In the genomic region with DNA sequence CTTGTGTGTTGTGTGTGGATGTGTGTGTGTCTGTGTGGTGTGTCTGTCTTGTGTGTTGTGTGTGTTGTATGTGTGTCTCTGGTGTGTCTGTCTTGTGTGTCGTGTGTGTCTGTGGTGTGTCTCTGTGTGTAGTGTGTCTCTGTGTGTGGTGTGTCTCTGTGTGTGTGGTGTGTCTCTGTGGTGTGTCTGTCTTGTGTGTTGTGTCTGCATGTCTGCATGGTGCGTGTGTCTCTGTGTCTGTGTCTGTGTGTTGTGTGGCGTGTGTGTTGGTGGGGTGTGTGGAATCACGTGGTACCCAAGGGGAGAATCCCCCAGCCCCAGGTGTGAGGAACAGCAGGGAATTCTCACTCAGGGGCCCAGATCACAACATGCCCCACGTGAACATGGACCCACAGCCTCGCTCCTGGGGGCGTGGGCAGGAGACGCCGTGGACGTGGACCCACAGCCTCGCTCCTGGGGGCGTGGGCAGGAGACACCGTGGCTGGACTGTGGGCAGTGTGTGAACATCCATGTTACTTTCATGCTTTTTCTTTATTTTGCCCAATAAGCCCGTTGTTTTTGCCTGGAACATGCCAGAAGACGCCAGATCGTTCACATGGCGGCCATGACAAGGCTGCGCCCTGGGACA, we compare ENCODE assay signal across 17 cellular contexts.
DNase-seq lines count a peak whose midpoint lies in the region; ATAC-seq, FAIRE-seq and TF ChIP-seq lines count a peak whose summit lies in the region.
"Had no signal": no experiment of that assay in that cellular context is flagged by ENCODE, and none has a peak within 500 bp of the region (broad histone marks: within the 10 kb centered on the region; RNA-seq: fewer than 3 reads in every experiment).

No MANE protein-coding gene starts in this region.

- no peak for DNase-seq in activated naive CD4-positive, alpha-beta T cell treated with anti-CD3 and anti-CD28 coated beads, Interleukin-2, amount 10 ng/mL, durations not matched to agents 7 days and 5 days
- DNase-seq in activated naive CD4-positive, alpha-beta T cell treated with Interleukin-2 at 50 U/mL for 16 hours: no peak
- DNase-seq in IMR-90 (no peak), H1 (ENCODE audit: low read depth in 1 of 2, low spot score in 2 of 2) (no peak), neuronal stem cell (ENCODE audit: low spot score) (no peak), foreskin fibroblast (no peak), midbrain (lab: John Stamatoyannopoulos, UW) (no peak)
- no peak for DNase-seq in activated CD4-positive, alpha-beta memory T cell treated with anti-CD3 and anti-CD28 coated beads for 36 hours
- DNase-seq: activated CD4-positive, alpha-beta memory T cell treated with anti-CD3 and anti-CD28 coated beads, Interleukin-2, amount 10 ng/mL, durations not matched to agents 7 days and 5 days; activated T-cell treated with anti-CD3 and anti-CD28 coated beads, Interleukin-2, amount 50 U/mL, for 24 hours; foreskin melanocyte; NCI-H187 had no signal

- peaks cover 10% of the 10 kb centered on the region for H3K23me2 ChIP-seq in H1 (ENCODE audit: low read depth, low read length)

- peak overlapping the region; percentile 48 for H2BK120ac ChIP-seq in IMR-90 (ENCODE audit: low read depth, low read length)
- no peak overlapping the region for H2BK120ac ChIP-seq in H1 (replicated peaks; ENCODE audit: low read depth, low read length)
- H2BK120ac ChIP-seq in neuronal stem cell (ENCODE audit: low read depth, low read length): peak overlapping the region; percentile 88

- peak overlapping the region; percentile 85 for H3K14ac ChIP-seq in IMR-90 (replicated peaks; ENCODE audit: low read depth, low read length)
- no peak overlapping the region for H3K14ac ChIP-seq in H1 (ENCODE audit: insufficient read length)
- peak overlapping the region; percentile 63 for H3K14ac ChIP-seq in neuronal stem cell (ENCODE audit: low read length)

- no TSS peak for BruUV-seq in IMR-90 (replicated peaks; lab: Mats Ljungman, UMichigan)

- H3K4me1 ChIP-seq in IMR-90 (ENCODE audit: control insufficient read depth, insufficient read depth, low read length) (peaks cover 31% of the 10 kb centered on the region), H1 (replicated peaks in 1 of 4; ENCODE audit: control insufficient read depth in 3 of 4, insufficient read depth in 4 of 4, low read length in 3 of 4) (no peaks in the 10 kb centered on the region; a peak in 1 of 7 replicates), neuronal stem cell (ENCODE audit: control insufficient read depth in 2 of 2, insufficient read depth in 1 of 2, low read depth in 1 of 2, low read length in 2 of 2) (peaks cover 10 to 23% of the 10 kb centered on the region in 2 donors)

- peak overlapping the region; percentile 63; the same call in 1 of the 2 replicates for H2BK20ac ChIP-seq in IMR-90 (ENCODE audit: low read depth, low read length)
- H2BK20ac ChIP-seq in H1 (ENCODE audit: low read length): no peak overlapping the region

- H3K27ac Mint-ChIP-seq in activated naive CD4-positive, alpha-beta T cell treated with anti-CD3 and anti-CD28 coated beads, Interleukin-2, amount 10 ng/mL, durations not matched to agents 7 days and 5 days: peak overlapping the region; percentile 4
- H3K27ac Mint-ChIP-seq in activated CD4-positive, alpha-beta memory T cell treated with anti-CD3 and anti-CD28 coated beads for 36 hours: no peak overlapping the region
- H3K27ac Mint-ChIP-seq: activated CD4-positive, alpha-beta memory T cell treated with anti-CD3 and anti-CD28 coated beads, Interleukin-2, amount 10 ng/mL, durations not matched to agents 7 days and 5 days; activated T-cell treated with anti-CD3 and anti-CD28 coated beads, Interleukin-2, amount 50 U/mL, for 24 hours had no signal

- H4K5ac ChIP-seq in IMR-90 (ENCODE audit: low read depth, low read length): peak overlapping the region; percentile 21; the same call in 1 of the 2 replicates
- no peak overlapping the region for H4K5ac ChIP-seq in H1 (ENCODE audit: insufficient read length, low read depth, low read length)

- H3K27me3 Mint-ChIP-seq in activated naive CD4-positive, alpha-beta T cell treated with anti-CD3 and anti-CD28 coated beads, Interleukin-2, amount 10 ng/mL, durations not matched to agents 7 days and 5 days: no peaks in the 10 kb centered on the region
- no peaks in the 10 kb centered on the region for H3K27me3 Mint-ChIP-seq in activated CD4-positive, alpha-beta memory T cell treated with anti-CD3 and anti-CD28 coated beads for 36 hours
- H3K27me3 Mint-ChIP-seq: activated T-cell treated with anti-CD3 and anti-CD28 coated beads, Interleukin-2, amount 50 U/mL, for 24 hours had no signal

- H2BK12ac ChIP-seq in H1 (ENCODE audit: low read depth, low read length) (no peak overlapping the region), neuronal stem cell (ENCODE audit: low read length) (peak overlapping the region; percentile 98)

- no peak overlapping the region for H3K4me3 ChIP-seq in IMR-90 (ENCODE audit: insufficient read depth, low read depth, low read length)
- no peak overlapping the region for H3K4me3 ChIP-seq in H1 (ENCODE audit: extremely low read depth in 1 of 4, insufficient read depth in 2 of 4, low read depth in 3 of 4, low read length in 4 of 4)
- no peak overlapping the region for H3K4me3 ChIP-seq in neuronal stem cell (ENCODE audit: low read length in 2 of 2)
- H3K4me3 ChIP-seq in foreskin fibroblast (ENCODE audit: low read depth in 1 of 2, low read length in 2 of 2): no peak overlapping the region
- H3K4me3 ChIP-seq: A549, hepatocyte, suprapubic skin had no signal

- TF ChIP-seq CTCF in IMR-90 (conservative IDR thresholded peaks at IDR 0.05; ENCODE audit: low read depth, low read length) (no peak), H1 (IDR thresholded peaks at IDR 0.05; ENCODE audit: control extremely low read depth in 1 of 3, insufficient read depth in 1 of 3, low read depth in 1 of 3, low read length in 3 of 3) (no peak), foreskin fibroblast (IDR thresholded peaks at IDR 0.05; ENCODE audit: low read depth, low read length) (no peak)

- H3K56ac ChIP-seq in IMR-90 (ENCODE audit: extremely low read depth, insufficient read depth, low read length) (no peak overlapping the region), H1 (replicated peaks; ENCODE audit: insufficient read length, low read depth, low read length) (no peak overlapping the region)

- H3K4ac ChIP-seq in IMR-90 (ENCODE audit: low read depth, low read length): peak overlapping the region; percentile 77
- H3K4ac ChIP-seq in H1 (replicated peaks; ENCODE audit: insufficient read length, low read depth, low read length): no peak overlapping the region
- no peak overlapping the region for H3K4ac ChIP-seq in neuronal stem cell (ENCODE audit: low read length)

- in situ Hi-C loops in IMR-90 (cut with MboI; ENCODE audit: low sequenced_read_pairs): no loop called here

- TF ChIP-seq EP300 in H1 (IDR thresholded peaks at IDR 0.05; ENCODE audit: borderline replicate concordance in 1 of 2, low read depth in 2 of 2, low read length in 2 of 2): no peak

- H2BK15ac ChIP-seq in IMR-90 (ENCODE audit: low read depth, low read length) (peak overlapping the region; percentile 39; the same call in 1 of the 3 replicates), H1 (ENCODE audit: low read length) (no peak overlapping the region), neuronal stem cell (ENCODE audit: low read length) (peak overlapping the region; percentile 83)

- H3K79me2 ChIP-seq in H1 (ENCODE audit: control insufficient read depth in 1 of 2, insufficient read depth in 2 of 2, low read length in 2 of 2): peaks cover 0 to 27% of the 10 kb centered on the region in 2 experiments; a peak in 2 of 4 replicates

- H4K91ac ChIP-seq in IMR-90 (ENCODE audit: insufficient read depth, low read depth, low read length) (peak overlapping the region; percentile 5; the same call in 1 of the 2 replicates), H1 (replicated peaks; ENCODE audit: insufficient read length, low read length) (no peak overlapping the region), neuronal stem cell (ENCODE audit: low read depth, low read length, poor library complexity) (no peak overlapping the region)

- peaks cover 5% of the 10 kb centered on the region for H3K9me3 Mint-ChIP-seq in activated naive CD4-positive, alpha-beta T cell treated with anti-CD3 and anti-CD28 coated beads, Interleukin-2, amount 10 ng/mL, durations not matched to agents 7 days and 5 days
- no peaks in the 10 kb centered on the region for H3K9me3 Mint-ChIP-seq in activated CD4-positive, alpha-beta memory T cell treated with anti-CD3 and anti-CD28 coated beads for 36 hours
- H3K9me3 Mint-ChIP-seq: activated T-cell treated with anti-CD3 and anti-CD28 coated beads, Interleukin-2, amount 50 U/mL, for 24 hours had no signal

- H3K36me3 Mint-ChIP-seq in activated naive CD4-positive, alpha-beta T cell treated with anti-CD3 and anti-CD28 coated beads, Interleukin-2, amount 10 ng/mL, durations not matched to agents 7 days and 5 days: no peaks in the 10 kb centered on the region
- no peaks in the 10 kb centered on the region for H3K36me3 Mint-ChIP-seq in activated CD4-positive, alpha-beta memory T cell treated with anti-CD3 and anti-CD28 coated beads for 36 hours

- H3K4me3 Mint-ChIP-seq in activated naive CD4-positive, alpha-beta T cell treated with anti-CD3 and anti-CD28 coated beads, Interleukin-2, amount 10 ng/mL, durations not matched to agents 7 days and 5 days: no peak overlapping the region
- H3K4me3 Mint-ChIP-seq in activated CD4-positive, alpha-beta memory T cell treated with anti-CD3 and anti-CD28 coated beads for 36 hours: no peak overlapping the region
- H3K4me3 Mint-ChIP-seq: activated CD4-positive, alpha-beta memory T cell treated with anti-CD3 and anti-CD28 coated beads, Interleukin-2, amount 10 ng/mL, durations not matched to agents 7 days and 5 days; activated T-cell treated with anti-CD3 and anti-CD28 coated beads, Interleukin-2, amount 50 U/mL, for 24 hours had no signal

- TF ChIP-seq RAD21 in IMR-90 (IDR thresholded peaks at IDR 0.05; ENCODE audit: low read length): no peak
- no peak for TF ChIP-seq RAD21 in H1 (IDR thresholded peaks at IDR 0.05 in 1 of 2, conservative IDR thresholded peaks at IDR 0.05 in 1 of 2; ENCODE audit: low read depth in 2 of 2, low read length in 2 of 2)

- 97% methylated on average over 12 of the region's 18 CpGs; no CpG with 5 or more reads in 1 of the 2 experiments for WGBS in IMR-90 (ENCODE audit: extremely low coverage in 2 of 2, insufficient read length in 1 of 2), 2 experiments
- 88% methylated on average over 16 of the region's 18 CpGs; no CpG with 5 or more reads in 1 of the 2 experiments for WGBS in H1 (ENCODE audit: extremely low coverage in 1 of 2, insufficient coverage in 1 of 2, insufficient read length in 1 of 2, insufficient replicate concordance in 2 of 2, low coverage in 1 of 2, low lambda C conversion rate in 2 of 2, missing lambda C conversion rate in 1 of 2), 2 experiments
- whole genome bisulfite sequencing in neuronal stem cell (ENCODE audit: extremely low coverage in 2 of 2, insufficient read length in 2 of 2, insufficient replicate concordance in 1 of 2), 2 donors: no CpG with 5 or more reads among the region's 18 CpGs

- H4K8ac ChIP-seq in IMR-90 (ENCODE audit: low read depth in 2 of 2, low read length in 2 of 2) (peak overlapping the region in 1 of 2 experiments; percentile 3; a peak in 1 of 4 replicates), H1 (ENCODE audit: extremely low read depth, insufficient read depth, low read length) (no peak overlapping the region), neuronal stem cell (ENCODE audit: low read depth, low read length) (no peak overlapping the region)

- H3K18ac ChIP-seq in IMR-90 (ENCODE audit: low read depth, low read length): peak overlapping the region; percentile 67
- H3K18ac ChIP-seq in H1 (ENCODE audit: extremely low read depth, low read length): no peak overlapping the region
- H3K18ac ChIP-seq in neuronal stem cell (ENCODE audit: low read length): peak overlapping the region; percentile 78

- peak overlapping the region; percentile 37 for H3K4me2 ChIP-seq in IMR-90 (ENCODE audit: low read depth, low read length)
- no peak overlapping the region for H3K4me2 ChIP-seq in H1 (ENCODE audit: insufficient read depth in 1 of 2, low read depth in 2 of 2, low read length in 2 of 2)
- H3K4me2 ChIP-seq in neuronal stem cell (ENCODE audit: insufficient read depth, low read length, poor library complexity, severe bottlenecking): no peak overlapping the region
- H3K4me2 ChIP-seq: A549, hepatocyte had no signal

- H3K27me3 ChIP-seq in IMR-90 (ENCODE audit: control insufficient read depth, insufficient read depth, low read length) (no peaks in the 10 kb centered on the region), H1 (replicated peaks in 1 of 4; ENCODE audit: control insufficient read depth in 3 of 4, extremely low read depth in 1 of 4, insufficient read depth in 3 of 4, low read length in 3 of 4) (no peaks in the 10 kb centered on the region), neuronal stem cell (ENCODE audit: control insufficient read depth in 3 of 3, insufficient read depth in 3 of 3, low read depth in 1 of 3, low read length in 3 of 3) (peaks cover 0 to 33% (median 5%) of the 10 kb centered on the region in 3 experiments)
- H3K27me3 ChIP-seq: hepatocyte, suprapubic skin had no signal

- peak overlapping the region; percentile 45; the same call in 1 of the 2 replicates for H3K27ac ChIP-seq in IMR-90 (ENCODE audit: insufficient read depth, low read length)
- H3K27ac ChIP-seq in H1 (ENCODE audit: low read depth, low read length): no peak overlapping the region
- H3K27ac ChIP-seq in neuronal stem cell (replicated peaks; ENCODE audit: low read length): no peak overlapping the region
- H3K27ac ChIP-seq: A549, hepatocyte, suprapubic skin had no signal

- H3K9ac ChIP-seq in IMR-90 (ENCODE audit: low read depth, low read length) (0 out of 2 replicates have a peak overlapping the region, but pooled peaks have one; percentile 6), H1 (replicated peaks in 1 of 4; ENCODE audit: extremely low read depth in 1 of 4, low read depth in 3 of 4, low read length in 3 of 4) (no peak overlapping the region), neuronal stem cell (ENCODE audit: low read depth, low read length, poor library complexity) (no peak overlapping the region)

- dilution Hi-C loops in IMR-90 (cut with HindIII; ENCODE audit: low sequenced_read_pairs, unreplicated experiment): no loop called here

- H3K4me1 Mint-ChIP-seq in activated naive CD4-positive, alpha-beta T cell treated with anti-CD3 and anti-CD28 coated beads, Interleukin-2, amount 10 ng/mL, durations not matched to agents 7 days and 5 days: peaks cover 41% of the 10 kb centered on the region
- peaks cover 32% of the 10 kb centered on the region for H3K4me1 Mint-ChIP-seq in activated CD4-positive, alpha-beta memory T cell treated with anti-CD3 and anti-CD28 coated beads for 36 hours (ENCODE audit: low read depth)

- peak overlapping the region; percentile 50; the same call in 1 of the 2 replicates for H3K23ac ChIP-seq in IMR-90 (ENCODE audit: low read depth, low read length)
- no peak overlapping the region for H3K23ac ChIP-seq in H1 (ENCODE audit: insufficient read length)
- peak overlapping the region; percentile 94 for H3K23ac ChIP-seq in neuronal stem cell (ENCODE audit: low read depth, low read length, poor library complexity)

- H2BK5ac ChIP-seq in IMR-90 (ENCODE audit: low read depth, low read length, poor library complexity, severe bottlenecking) (peak overlapping the region; percentile 79), H1 (ENCODE audit: low read depth, low read length) (no peak overlapping the region), neuronal stem cell (ENCODE audit: low read length) (peak overlapping the region; percentile 69)

- H2AK5ac ChIP-seq in IMR-90 (ENCODE audit: low read depth, low read length): peak overlapping the region; percentile 100
- H2AK5ac ChIP-seq in H1 (ENCODE audit: low read depth, low read length): 0 out of 2 replicates have a peak overlapping the region, but pooled peaks have one; percentile 17
- peak overlapping the region; percentile 23 for H2AK5ac ChIP-seq in neuronal stem cell (ENCODE audit: low read depth, low read length)

- POLR2A ChIA-PET in IMR-90 (lab: Charles Lee; ENCODE audit: unreplicated experiment): no interaction called here
- POLR2A ChIA-PET in H1 (lab: Charles Lee; ENCODE audit: partially characterized antibody): interaction anchor here (1.2 kb wide), 1 partner anchor 9 kb away, joined by 4 read pairs; no protein-coding TSS in a partner anchor
- POLR2A ChIA-PET in activated CD4-positive, alpha-beta memory T cell treated with anti-CD3 and anti-CD28 coated beads for 36 hours (lab: Charles Lee): no interaction called here

- H2AFZ ChIP-seq in IMR-90 (replicated peaks; ENCODE audit: low read length, poor library complexity): peak overlapping the region; percentile 18
- H2AFZ ChIP-seq in H1 (ENCODE audit: low read length): no peak overlapping the region
- no peak overlapping the region for H2AFZ ChIP-seq in neuronal stem cell (ENCODE audit: low read length)
- H2AFZ ChIP-seq: hepatocyte had no signal

- intact Hi-C loops in IMR-90 (cut with micrococcal nuclease): no loop called here
- intact Hi-C loops in activated CD4-positive, alpha-beta memory T cell treated with anti-CD3 and anti-CD28 coated beads for 36 hours (cut with micrococcal nuclease): no loop called here

- no peak for TF ChIP-seq POLR2A in IMR-90 (IDR thresholded peaks at IDR 0.05; ENCODE audit: low read depth, low read length)
- TF ChIP-seq POLR2A in H1 (IDR thresholded peaks at IDR 0.05; ENCODE audit: control extremely low read depth in 1 of 2, low read depth in 2 of 2, low read length in 2 of 2): no peak

- peak overlapping the region; percentile 8 for H2AK9ac ChIP-seq in IMR-90 (replicated peaks; ENCODE audit: low read depth, low read length, poor library complexity)

- FAIRE-seq in H1 (lab: Jason Lieb, UNC): no peak
- FAIRE-seq: A549, G401.6, islet of Langerhans had no signal

- no peak for ATAC-seq in IMR-90 (ENCODE audit: low read depth)
- ATAC-seq: A549 had no signal

- H4K20me1 ChIP-seq in IMR-90 (ENCODE audit: insufficient read depth, low read length) (peaks cover 56% of the 10 kb centered on the region), H1 (replicated peaks in 1 of 2; ENCODE audit: control insufficient read depth in 1 of 2, insufficient read depth in 2 of 2, low read length in 2 of 2) (peaks cover 19 to 26% of the 10 kb centered on the region in 2 experiments)

- CTCF ChIA-PET in activated naive CD4-positive, alpha-beta T cell treated with anti-CD3 and anti-CD28 coated beads, Interleukin-2, amount 10 ng/mL, durations not matched to agents 7 days and 5 days (lab: Charles Lee): no interaction called here
- CTCF ChIA-PET in IMR-90 (lab: Yijun Ruan, JAX) (interaction anchor here (1.0 kb wide), 1 partner anchor 9 kb away, joined by 4 read pairs; no protein-coding TSS in a partner anchor), H1 (lab: Charles Lee; ENCODE audit: partially characterized antibody) (interaction anchor here (1.8 kb wide), 1 partner anchor 8 kb away, joined by 4 read pairs; no protein-coding TSS in a partner anchor)
- CTCF ChIA-PET in activated CD4-positive, alpha-beta memory T cell treated with anti-CD3 and anti-CD28 coated beads for 36 hours (lab: Charles Lee): interaction anchor here (1.0 kb wide), 1 partner anchor 17 kb away, joined by 3 read pairs; no protein-coding TSS in a partner anchor

- peaks cover 27% of the 10 kb centered on the region for H3K9me1 ChIP-seq in IMR-90 (ENCODE audit: insufficient read depth, low read length)

- H3K79me1 ChIP-seq in IMR-90 (ENCODE audit: low read depth in 1 of 2, low read length in 2 of 2) (peaks cover 14 to 57% of the 10 kb centered on the region in 2 experiments; a peak in 3 of 4 replicates), H1 (ENCODE audit: low read depth, low read length) (peaks cover 14% of the 10 kb centered on the region), neuronal stem cell (ENCODE audit: low read depth, low read length) (peaks cover 17% of the 10 kb centered on the region)

- H3K9me3 ChIP-seq in IMR-90 (ENCODE audit: control insufficient read depth, insufficient read depth, low read length) (no peaks in the 10 kb centered on the region), H1 (ENCODE audit: insufficient read depth in 2 of 2, low read depth in 1 of 2, low read length in 1 of 2) (peaks cover 3 to 4% of the 10 kb centered on the region in 2 experiments; a peak in 2 of 4 replicates), neuronal stem cell (replicated peaks in 1 of 2; ENCODE audit: control insufficient read depth in 2 of 2, insufficient read depth in 1 of 2, low read depth in 1 of 2, low read length in 2 of 2) (peaks cover 0 to 11% of the 10 kb centered on the region in 2 donors)
- H3K9me3 ChIP-seq: A549, suprapubic skin had no signal

- H3K36me3 ChIP-seq in IMR-90 (ENCODE audit: control insufficient read depth, insufficient read depth, low read length): peaks cover 48% of the 10 kb centered on the region
- H3K36me3 ChIP-seq in H1 (ENCODE audit: control insufficient read depth in 2 of 4, insufficient read depth in 4 of 4, low read length in 3 of 4): peaks cover 7 to 53% (median 31%) of the 10 kb centered on the region in 4 experiments
- H3K36me3 ChIP-seq in neuronal stem cell (replicated peaks in 1 of 2; ENCODE audit: control insufficient read depth in 2 of 2, insufficient read depth in 2 of 2, low read length in 2 of 2): peaks cover 0 to 20% of the 10 kb centered on the region in 2 donors

Comparison
In these comparisons a context has a peak if more than half of its experiments do, and no peak if none do; other contexts are left out.
1. H2AK5ac ChIP-seq: peak in every context shown above with its lines; median percentile 100 in IMR-90; 23 in neuronal stem cell; 17 in H1.